ENCODE assay signal across 8 cellular contexts in genomic region chr9:98760231-98760630, GRCh38.
"Had no signal": no experiment of that assay in that cellular context is flagged by ENCODE, and none has a peak within 500 bp of the region (broad histone marks: within the 10 kb centered on the region; RNA-seq: fewer than 3 reads in every experiment).

No MANE protein-coding gene starts in this region.

- H3K4me3 ChIP-seq: GM23338, K562 had no signal

- FAIRE-seq: H1, HepG2, K562 had no signal

- DNase-seq: H9, HCEC 1CT, KG1 had no signal

- H3K27ac ChIP-seq: HL-60 had no signal
